In the genomic region with DNA sequence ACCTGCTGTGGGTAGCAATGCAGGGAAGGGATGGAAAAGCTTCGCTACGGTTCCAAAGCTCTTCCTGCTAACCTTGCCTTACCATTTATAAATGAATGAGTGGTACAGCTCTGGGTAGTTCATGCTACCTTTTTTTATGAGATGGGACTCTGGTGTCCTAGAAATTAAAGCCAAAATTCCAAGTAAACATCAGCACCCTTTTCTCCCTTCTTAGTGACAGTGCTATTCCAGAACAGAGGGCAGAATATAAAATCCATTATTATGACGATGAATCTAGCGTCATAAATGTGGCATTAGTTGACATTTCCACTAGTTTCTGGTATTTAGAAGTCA, we compare ENCODE assay signal across 1 cellular context.
TF ChIP-seq lines count a peak whose summit lies in the region.

No MANE protein-coding gene starts in this region.

TF ChIP-seq in HCT116, 20 proteins besides CTCF, POLR2A, EP300 and RAD21 (continued from another document):
- no peak for TF ChIP-seq EGR1 (IDR thresholded peaks at IDR 0.05; ENCODE audit: low read depth)
- TF ChIP-seq, protein P1, sequence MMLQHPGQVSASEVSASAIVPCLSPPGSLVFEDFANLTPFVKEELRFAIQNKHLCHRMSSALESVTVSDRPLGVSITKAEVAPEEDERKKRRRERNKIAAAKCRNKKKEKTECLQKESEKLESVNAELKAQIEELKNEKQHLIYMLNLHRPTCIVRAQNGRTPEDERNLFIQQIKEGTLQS (IDR thresholded peaks at IDR 0.05): no peak
- TF ChIP-seq POLR2AphosphoS5 (IDR thresholded peaks at IDR 0.05; ENCODE audit: low read depth, low read length): no peak
- no peak for TF ChIP-seq YY1 (IDR thresholded peaks at IDR 0.05; ENCODE audit: extremely low read depth, insufficient replicate concordance, low read depth, low read length)
- TF ChIP-seq MAX (IDR thresholded peaks at IDR 0.05): no peak
- no peak for TF ChIP-seq EZH2phosphoT487 (IDR thresholded peaks at IDR 0.05; ENCODE audit: borderline replicate concordance)
- no peak for TF ChIP-seq CEBPB (IDR thresholded peaks at IDR 0.05; ENCODE audit: low read depth)
- TF ChIP-seq ZNF274 (IDR thresholded peaks at IDR 0.05; ENCODE audit: low read depth, low read length): no peak
- TF ChIP-seq ZFX (IDR thresholded peaks at IDR 0.05): no peak
- TF ChIP-seq REST (IDR thresholded peaks at IDR 0.05; ENCODE audit: low read depth): no peak
- TF ChIP-seq TCF7L2 (IDR thresholded peaks at IDR 0.05; ENCODE audit: borderline replicate concordance, extremely low read depth, insufficient read depth, insufficient read length): no peak
- TF ChIP-seq EZH2 (IDR thresholded peaks at IDR 0.05): no peak
